ENCODE assay signal across 8 cellular contexts in genomic region chr11:59145534-59145933, GRCh38. TPM values are rescaled to one million over a fixed set of nuclear protein-coding genes. Genes with fewer than 3 reads are reported as not detected.
DNase-seq lines count a peak whose midpoint lies in the region; ATAC-seq and TF ChIP-seq lines count a peak whose summit lies in the region.

No MANE protein-coding gene starts in this region.

- peak overlapping the region; percentile 91 for H3K4me3 Mint-ChIP-seq in activated CD4-positive, alpha-beta T cell treated with anti-CD3 and anti-CD28 coated beads, Interleukin-2, amount 10 ng/mL, durations not matched to agents 24 days and 14 days
- H3K4me3 Mint-ChIP-seq in stimulated activated naive CD8-positive, alpha-beta T cell treated with anti-CD3 and anti-CD28 coated beads, Interleukin-15, amount 100 ng/mL, for 72 hours: peak overlapping the region; percentile 86 to 95

- TF ChIP-seq CTCF in fibroblast of pulmonary artery (IDR thresholded peaks at IDR 0.05; ENCODE audit: low read length, missing control alignments): no peak

- H3K9me3 Mint-ChIP-seq in activated CD4-positive, alpha-beta T cell treated with anti-CD3 and anti-CD28 coated beads, Interleukin-2, amount 10 ng/mL, durations not matched to agents 24 days and 14 days: no peaks in the 10 kb centered on the region
- H3K9me3 Mint-ChIP-seq in stimulated activated naive CD8-positive, alpha-beta T cell treated with anti-CD3 and anti-CD28 coated beads, Interleukin-15, amount 100 ng/mL, for 72 hours: no peaks in the 10 kb centered on the region

- DNase-seq in activated CD4-positive, alpha-beta T cell treated with anti-CD3 and anti-CD28 coated beads, Interleukin-2, amount 10 ng/mL, durations not matched to agents 24 days and 14 days: peak; percentile 37
- no peak for DNase-seq in activated CD4-positive, alpha-beta T cell treated with anti-CD3 and anti-CD28 coated beads, Interleukin-2, amount 50 U/mL, for 48 hours
- peak; percentile 51 for DNase-seq in SIG-M5 (lab: John Stamatoyannopoulos, UW)
- peak; percentile 76 for DNase-seq in fibroblast of pulmonary artery (ENCODE audit: low read depth)
- no peak for DNase-seq in stimulated activated naive CD8-positive, alpha-beta T cell treated with anti-CD3 and anti-CD28 coated beads, Interleukin-15, amount 100 ng/mL, for 72 hours
- no peak for DNase-seq in OCI-M2 (lab: John Stamatoyannopoulos, UW; ENCODE audit: unreplicated experiment)
- no peak for DNase-seq in cerebellar cortex (ENCODE audit: low spot score)

- H3K27me3 Mint-ChIP-seq in activated CD4-positive, alpha-beta T cell treated with anti-CD3 and anti-CD28 coated beads, Interleukin-2, amount 10 ng/mL, durations not matched to agents 24 days and 14 days: no peaks in the 10 kb centered on the region
- H3K27me3 Mint-ChIP-seq in stimulated activated naive CD8-positive, alpha-beta T cell treated with anti-CD3 and anti-CD28 coated beads, Interleukin-15, amount 100 ng/mL, for 72 hours: no peaks in the 10 kb centered on the region

- H3K4me3 ChIP-seq in fibroblast of pulmonary artery (replicated peaks; ENCODE audit: low read depth, low read length): peak overlapping the region; percentile 69

- no peak for ATAC-seq in stimulated activated naive CD8-positive, alpha-beta T cell treated with anti-CD3 and anti-CD28 coated beads, Interleukin-15, amount 100 ng/mL, for 72 hours
- no peak for ATAC-seq in HG03095 (IDR thresholded peaks at IDR 0.05; ENCODE audit: unreplicated experiment)

- H3K4me1 Mint-ChIP-seq in activated CD4-positive, alpha-beta T cell treated with anti-CD3 and anti-CD28 coated beads, Interleukin-2, amount 10 ng/mL, durations not matched to agents 24 days and 14 days: peaks cover 76% of the 10 kb centered on the region
- H3K4me1 Mint-ChIP-seq in stimulated activated naive CD8-positive, alpha-beta T cell treated with anti-CD3 and anti-CD28 coated beads, Interleukin-15, amount 100 ng/mL, for 72 hours: peaks cover 69% of the 10 kb centered on the region

- intact Hi-C loops in activated CD4-positive, alpha-beta T cell treated with anti-CD3 and anti-CD28 coated beads, Interleukin-2, amount 10 ng/mL, durations not matched to agents 24 days and 14 days (cut with micrococcal nuclease): loop anchor here (2.0 to 10.0 kb wide), 5 partner anchors 221 to 1581 kb away; partner anchors contain the start of genes OSBP, PATL1 and UBE2L6

- peaks cover 36% of the 10 kb centered on the region for H3K36me3 Mint-ChIP-seq in activated CD4-positive, alpha-beta T cell treated with anti-CD3 and anti-CD28 coated beads, Interleukin-2, amount 10 ng/mL, durations not matched to agents 24 days and 14 days (ENCODE audit: low read depth)

- H3K27ac Mint-ChIP-seq in activated CD4-positive, alpha-beta T cell treated with anti-CD3 and anti-CD28 coated beads, Interleukin-2, amount 10 ng/mL, durations not matched to agents 24 days and 14 days: peak overlapping the region; percentile 96
- peak overlapping the region in 1 of 2 donors; percentile 82 for H3K27ac Mint-ChIP-seq in stimulated activated naive CD8-positive, alpha-beta T cell treated with anti-CD3 and anti-CD28 coated beads, Interleukin-15, amount 100 ng/mL, for 72 hours

RNA-seq across cellular contexts. Expression of gene FAM111A, which starts 2.9 kb away (rescaled TPM):
- 62.2 and 71.2 TPM in 2 replicates for total RNA-seq in activated CD4-positive, alpha-beta T cell treated with anti-CD3 and anti-CD28 coated beads, Interleukin-2, amount 10 ng/mL, durations not matched to agents 24 days and 14 days

RNA-seq across cellular contexts. Expression of gene DTX4, which starts 26.4 kb away (rescaled TPM):
- total RNA-seq in activated CD4-positive, alpha-beta T cell treated with anti-CD3 and anti-CD28 coated beads, Interleukin-2, amount 10 ng/mL, durations not matched to agents 24 days and 14 days: 0.17 and 0.47 TPM in 2 replicates

RNA-seq across cellular contexts. Expression of gene FAM111B, which starts 38.5 kb away (rescaled TPM):
- total RNA-seq in activated CD4-positive, alpha-beta T cell treated with anti-CD3 and anti-CD28 coated beads, Interleukin-2, amount 10 ng/mL, durations not matched to agents 24 days and 14 days: 68.4 and 70.1 TPM in 2 replicates

RNA-seq across cellular contexts. Expression of gene GLYATL1B, which starts 59.4 kb away (rescaled TPM):
- not detected in 2 replicates for total RNA-seq in activated CD4-positive, alpha-beta T cell treated with anti-CD3 and anti-CD28 coated beads, Interleukin-2, amount 10 ng/mL, durations not matched to agents 24 days and 14 days

Comparison
In these comparisons a context has a peak if more than half of its experiments do, and no peak if none do; other contexts are left out.
1. DNase-seq: peak in activated CD4-positive, alpha-beta T cell treated with anti-CD3 and anti-CD28 coated beads, Interleukin-2, amount 10 ng/mL, durations not matched to agents 24 days and 14 days (single experiment), SIG-M5 (single experiment) and fibroblast of pulmonary artery (single experiment); none in activated CD4-positive, alpha-beta T cell treated with anti-CD3 and anti-CD28 coated beads, Interleukin-2, amount 50 U/mL, for 48 hours (0 of 2), stimulated activated naive CD8-positive, alpha-beta T cell treated with anti-CD3 and anti-CD28 coated beads, Interleukin-15, amount 100 ng/mL, for 72 hours (0 of 2), OCI-M2 (single experiment) and cerebellar cortex (single experiment).